In the genomic region with DNA sequence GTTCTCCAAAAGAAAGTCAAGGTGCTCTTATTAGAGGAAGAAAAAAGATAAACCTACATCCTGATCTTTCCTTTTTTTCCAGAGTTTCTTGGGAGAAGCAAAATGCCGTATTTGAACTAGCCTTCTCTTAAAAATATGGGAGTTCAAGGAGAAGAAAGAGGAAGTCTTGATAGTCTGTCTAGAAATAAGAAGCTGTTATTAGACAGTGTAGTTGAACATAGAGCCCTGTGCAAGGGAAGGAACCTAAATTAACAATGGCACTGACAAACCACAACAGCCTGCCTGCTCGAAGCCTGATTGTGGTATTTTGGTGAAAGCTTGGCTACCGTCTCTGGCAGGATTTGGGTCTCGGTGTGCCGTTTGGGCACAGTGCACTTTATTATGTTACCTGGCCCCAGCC, we compare ENCODE assay signal across 25 cellular contexts. TPM values are rescaled to one million over a fixed set of nuclear protein-coding genes. Genes with fewer than 3 reads are reported as not detected.
"Had no signal": no experiment of that assay in that cellular context is flagged by ENCODE, and none has a peak within 500 bp of the region (broad histone marks: within the 10 kb centered on the region; RNA-seq: fewer than 3 reads in every experiment).

No MANE protein-coding gene starts in this region.

- H3K27me3 ChIP-seq: brain microvascular endothelial cell, stomach, testis, upper lobe of left lung had no signal

- H2AFZ ChIP-seq: parathyroid adenoma had no signal

- DNase-seq: activated CD4-positive, alpha-beta T cell treated with anti-CD3 and anti-CD28 coated beads, Interleukin-2, amount 50 U/mL, for 1 hour; activated CD4-positive, CD25-positive, alpha-beta regulatory T cell treated with anti-CD3 and anti-CD28 coated beads, Interleukin-2, amount 50 U/mL, for 72 hours; activated CD8-positive, alpha-beta memory T cell treated with anti-CD3 and anti-CD28 coated beads, Interleukin-2, amount 50 U/mL, for 4 hours; activated naive CD4-positive, alpha-beta T cell treated with anti-CD3 and anti-CD28 coated beads, Interleukin-2, amount 10 ng/mL, durations not matched to agents 7 days and 5 days; activated naive CD8-positive, alpha-beta T cell treated with anti-CD3 and anti-CD28 coated beads, Interleukin-2, amount 50 U/mL, for 24 hours; activated T-cell treated with anti-CD3 and anti-CD28 coated beads, Interleukin-2, amount 50 U/mL, for 4 hours; aorta; brain microvascular endothelial cell; erythroblast; foreskin melanocyte; glutamatergic neuron; hippocampal formation; islet precursor cell; stimulated activated CD4-positive, alpha-beta T cell treated with anti-CD3 and anti-CD28 coated beads, Interleukin-4, amount 100 ng/mL, for 1 hour; stomach; T-helper 9 cell; testis; upper lobe of left lung had no signal

- H3K4me1 ChIP-seq: parathyroid adenoma, stomach, testis, upper lobe of left lung had no signal

- H3K4me2 ChIP-seq: smooth muscle cell had no signal

- H3K79me2 ChIP-seq: parathyroid adenoma had no signal

- H3K4me3 ChIP-seq: coronary artery, lung, smooth muscle cell, stomach, testis, upper lobe of left lung had no signal

- ATAC-seq: activated naive CD8-positive, alpha-beta T cell treated with anti-CD3 and anti-CD28 coated beads, Interleukin-2, amount 50 U/mL, for 24 hours; activated T-cell treated with anti-CD3 and anti-CD28 coated beads, Interleukin-2, amount 50 U/mL, for 4 hours; natural killer cell treated with Interleukin-12 subunit alpha and Interleukin-12 subunit beta and Interleukin-15 and Interleukin-18, amount 100 ng/mL, for 72 hours; sciatic nerve had no signal

- H3K9ac ChIP-seq: parathyroid adenoma had no signal

- H3K27ac ChIP-seq: brain microvascular endothelial cell, coronary artery, parathyroid adenoma, stomach, testis, upper lobe of left lung, VCaP had no signal

- H3K9me3 ChIP-seq: stomach, testis, upper lobe of left lung had no signal

RNA-seq across cellular contexts. Expression of a gene that starts 57.1 kb away (rescaled TPM):
- polyA plus RNA-seq: aorta had no signal
